ENCODE assay signal across 19 cellular contexts in the genomic region with DNA sequence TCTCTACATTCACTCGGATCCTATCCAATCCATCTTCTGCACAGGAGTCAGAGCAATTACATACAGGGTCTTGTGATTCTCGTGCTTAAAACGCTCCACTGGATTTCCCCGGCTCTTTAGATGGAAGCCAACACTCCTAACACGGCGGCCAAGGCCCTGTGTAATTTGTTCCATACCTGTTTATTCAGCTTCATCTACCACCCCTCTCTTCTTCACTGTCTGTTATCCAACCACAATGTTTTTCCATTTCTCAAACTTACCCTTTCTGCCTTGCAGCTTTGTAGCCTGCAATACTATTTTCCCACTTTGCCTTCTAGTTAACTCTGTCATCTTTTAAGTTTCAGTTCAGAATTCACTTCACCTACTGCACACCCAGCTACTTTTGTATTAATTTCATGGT.
DNase-seq lines count a peak whose midpoint lies in the region; ATAC-seq and TF ChIP-seq lines count a peak whose summit lies in the region.
"Had no signal": no experiment of that assay in that cellular context is flagged by ENCODE, and none has a peak within 500 bp of the region (broad histone marks: within the 10 kb centered on the region; RNA-seq: fewer than 3 reads in every experiment).

No MANE protein-coding gene starts in this region.

- no peak for DNase-seq in activated T-cell treated with anti-CD3 and anti-CD28 coated beads, Interleukin-2, amount 50 U/mL, for 4 hours
- DNase-seq in activated T-cell treated with anti-CD3 and anti-CD28 coated beads for 4 hours (no peak), DND-41 (no peak), left ventricle myocardium inferior (no peak)
- peak; percentile 14 for DNase-seq in activated naive CD8-positive, alpha-beta T cell treated with anti-CD3 and anti-CD28 coated beads for 36 hours
- DNase-seq: ACHN; GDM1; H9; KG1; MV-4-11; NCI-H1694 treated with DMSO at 0.1 percent for 48 hours; NCI-H2107; NCI-H510A; NCI-H748 treated with DMSO at 0.1 percent for 48 hours; NK-92 treated with Interleukin-12 subunit alpha and Interleukin-12 subunit beta, amount 100 ng/mL, for 24 hours; Peyer's patch had no signal

- peaks cover 2% of the 10 kb centered on the region for H3K36me3 Mint-ChIP-seq in activated T-cell treated with anti-CD3 and anti-CD28 coated beads, Interleukin-2, amount 50 U/mL, for 4 hours (ENCODE audit: insufficient read depth)
- H3K36me3 Mint-ChIP-seq in activated naive CD8-positive, alpha-beta T cell treated with anti-CD3 and anti-CD28 coated beads for 36 hours = peaks cover 12% of the 10 kb centered on the region
- H3K36me3 Mint-ChIP-seq: CD14-positive monocyte had no signal

- intact Hi-C loops in left ventricle myocardium inferior (cut with micrococcal nuclease) = loop anchor here (5.0 kb wide), 1 partner anchor 418 kb away; the partner anchor contains the start of gene NRIP1

- H3K9me3 Mint-ChIP-seq in activated T-cell treated with anti-CD3 and anti-CD28 coated beads, Interleukin-2, amount 50 U/mL, for 4 hours = peaks cover 8% of the 10 kb centered on the region
- H3K9me3 Mint-ChIP-seq in activated naive CD8-positive, alpha-beta T cell treated with anti-CD3 and anti-CD28 coated beads for 36 hours = peaks cover 14% of the 10 kb centered on the region

- TF ChIP-seq CTCF in DND-41 (IDR thresholded peaks at IDR 0.05; ENCODE audit: borderline replicate concordance, extremely low read depth, low read length, poor library complexity, severe bottlenecking) (no peak), left ventricle myocardium inferior (IDR thresholded peaks at IDR 0.05; ENCODE audit: borderline replicate concordance) (no peak)

- no peak overlapping the region for H3K4me3 Mint-ChIP-seq in activated T-cell treated with anti-CD3 and anti-CD28 coated beads, Interleukin-2, amount 50 U/mL, for 4 hours
- no peak overlapping the region for H3K4me3 Mint-ChIP-seq in activated naive CD8-positive, alpha-beta T cell treated with anti-CD3 and anti-CD28 coated beads for 36 hours
- H3K4me3 Mint-ChIP-seq: CD14-positive monocyte, H9 had no signal

- H3K27ac ChIP-seq in BLaER1 treated with 17β-estradiol and CSF1 and Interleukin-3, amounts not matched to agents 10 nM and 100 nM = no peak overlapping the region
- H3K27ac ChIP-seq in DND-41 (ENCODE audit: low read length) = peak overlapping the region; percentile 68
- H3K27ac ChIP-seq in left ventricle myocardium inferior (replicated peaks) = no peak overlapping the region
- H3K27ac ChIP-seq: Peyer's patch had no signal

- H3K79me2 ChIP-seq in DND-41 (ENCODE audit: insufficient read depth, low read length) = no peaks in the 10 kb centered on the region

- peak overlapping the region; percentile 43 for H3K27ac Mint-ChIP-seq in activated naive CD8-positive, alpha-beta T cell treated with anti-CD3 and anti-CD28 coated beads for 36 hours
- H3K27ac Mint-ChIP-seq: H9 had no signal

- no peaks in the 10 kb centered on the region for H3K27me3 ChIP-seq in BLaER1 treated with 17β-estradiol and CSF1 and Interleukin-3, amounts not matched to agents 10 nM and 100 nM
- H3K27me3 ChIP-seq in DND-41 (ENCODE audit: insufficient read depth, low read length, poor library complexity) (no peaks in the 10 kb centered on the region), left ventricle myocardium inferior (ENCODE audit: low read depth) (no peaks in the 10 kb centered on the region)
- H3K27me3 ChIP-seq: Peyer's patch had no signal

- H3K4me2 ChIP-seq in BLaER1 treated with 17β-estradiol and CSF1 and Interleukin-3, amounts not matched to agents 10 nM and 100 nM = peak overlapping the region in 6 of 11 experiments; percentile 48 to 76 (median 66); a peak in 13 of 22 replicates
- H3K4me2 ChIP-seq in DND-41 (ENCODE audit: insufficient read depth, low read length) = no peak overlapping the region

- H3K9ac ChIP-seq in BLaER1 treated with 17β-estradiol and CSF1 and Interleukin-3, amounts not matched to agents 10 nM and 100 nM = no peak overlapping the region
- H3K9ac ChIP-seq in DND-41 (ENCODE audit: low read depth, low read length) = no peak overlapping the region

- peak; percentile 33 to 42 for ATAC-seq in activated T-cell treated with anti-CD3 and anti-CD28 coated beads, Interleukin-2, amount 50 U/mL, for 4 hours
- no peak for ATAC-seq in DND-41 (ENCODE audit: insufficient read depth, low read depth)
- ATAC-seq in HG02763 (IDR thresholded peaks at IDR 0.05; ENCODE audit: unreplicated experiment) = no peak

- peaks cover 13 to 60% (median 49%) of the 10 kb centered on the region in 10 experiments; a peak in 18 of 20 replicates for H3K4me1 ChIP-seq in BLaER1 treated with 17β-estradiol and CSF1 and Interleukin-3, amounts not matched to agents 10 nM and 100 nM
- peaks cover 57% of the 10 kb centered on the region for H3K4me1 ChIP-seq in DND-41 (ENCODE audit: insufficient read depth, low read length)
- peaks cover 4% of the 10 kb centered on the region for H3K4me1 ChIP-seq in left ventricle myocardium inferior
- H3K4me1 ChIP-seq: Peyer's patch had no signal

- H3K27me3 Mint-ChIP-seq in activated T-cell treated with anti-CD3 and anti-CD28 coated beads, Interleukin-2, amount 50 U/mL, for 4 hours (ENCODE audit: low read depth) = no peaks in the 10 kb centered on the region
- no peaks in the 10 kb centered on the region for H3K27me3 Mint-ChIP-seq in activated naive CD8-positive, alpha-beta T cell treated with anti-CD3 and anti-CD28 coated beads for 36 hours

- no peaks in the 10 kb centered on the region for H4K20me1 ChIP-seq in BLaER1 treated with 17β-estradiol and CSF1 and Interleukin-3, amounts not matched to agents 10 nM and 100 nM
- no peaks in the 10 kb centered on the region for H4K20me1 ChIP-seq in DND-41 (ENCODE audit: insufficient read depth, low read length)

- no peak overlapping the region for H3K4me3 ChIP-seq in BLaER1 treated with 17β-estradiol and CSF1 and Interleukin-3, amounts not matched to agents 10 nM and 100 nM
- H3K4me3 ChIP-seq in DND-41 (ENCODE audit: low read depth in 1 of 2, low read length in 2 of 2) (no peak overlapping the region), left ventricle myocardium inferior (no peak overlapping the region)
- H3K4me3 ChIP-seq: Peyer's patch had no signal

- H2AFZ ChIP-seq in DND-41 (ENCODE audit: low read depth, low read length) = 0 out of 2 replicates have a peak overlapping the region, but pooled peaks have one; percentile 50

- H3K4me1 Mint-ChIP-seq in activated T-cell treated with anti-CD3 and anti-CD28 coated beads, Interleukin-2, amount 50 U/mL, for 4 hours (ENCODE audit: low read depth) = peaks cover 11% of the 10 kb centered on the region
- peaks cover 33% of the 10 kb centered on the region for H3K4me1 Mint-ChIP-seq in activated naive CD8-positive, alpha-beta T cell treated with anti-CD3 and anti-CD28 coated beads for 36 hours

- peaks cover 25 to 39% (median 31%) of the 10 kb centered on the region in 11 experiments for H3K9me3 ChIP-seq in BLaER1 treated with 17β-estradiol and CSF1 and Interleukin-3, amounts not matched to agents 10 nM and 100 nM (replicated peaks in 1 of 11)
- H3K9me3 ChIP-seq in DND-41 (ENCODE audit: insufficient read depth, low read length, severe bottlenecking) (peaks cover 10% of the 10 kb centered on the region), left ventricle myocardium inferior (replicated peaks) (no peaks in the 10 kb centered on the region)
- H3K9me3 ChIP-seq: Peyer's patch had no signal

- peaks cover 0 to 4% (median 0%) of the 10 kb centered on the region in 11 experiments; a peak in 3 of 22 replicates for H3K36me3 ChIP-seq in BLaER1 treated with 17β-estradiol and CSF1 and Interleukin-3, amounts not matched to agents 10 nM and 100 nM
- no peaks in the 10 kb centered on the region for H3K36me3 ChIP-seq in DND-41 (ENCODE audit: insufficient read depth, low read length)
- H3K36me3 ChIP-seq in left ventricle myocardium inferior = no peaks in the 10 kb centered on the region
- H3K36me3 ChIP-seq: Peyer's patch had no signal

Comparison
In these comparisons a context has a peak if more than half of its experiments do, and no peak if none do; other contexts are left out.
1. ATAC-seq: peak in activated T-cell treated with anti-CD3 and anti-CD28 coated beads, Interleukin-2, amount 50 U/mL, for 4 hours (2 of 2); none in DND-41 (single experiment) and HG02763 (single experiment).